Comparison of ENCODE assay signal across 8 cellular contexts in the genomic region with DNA sequence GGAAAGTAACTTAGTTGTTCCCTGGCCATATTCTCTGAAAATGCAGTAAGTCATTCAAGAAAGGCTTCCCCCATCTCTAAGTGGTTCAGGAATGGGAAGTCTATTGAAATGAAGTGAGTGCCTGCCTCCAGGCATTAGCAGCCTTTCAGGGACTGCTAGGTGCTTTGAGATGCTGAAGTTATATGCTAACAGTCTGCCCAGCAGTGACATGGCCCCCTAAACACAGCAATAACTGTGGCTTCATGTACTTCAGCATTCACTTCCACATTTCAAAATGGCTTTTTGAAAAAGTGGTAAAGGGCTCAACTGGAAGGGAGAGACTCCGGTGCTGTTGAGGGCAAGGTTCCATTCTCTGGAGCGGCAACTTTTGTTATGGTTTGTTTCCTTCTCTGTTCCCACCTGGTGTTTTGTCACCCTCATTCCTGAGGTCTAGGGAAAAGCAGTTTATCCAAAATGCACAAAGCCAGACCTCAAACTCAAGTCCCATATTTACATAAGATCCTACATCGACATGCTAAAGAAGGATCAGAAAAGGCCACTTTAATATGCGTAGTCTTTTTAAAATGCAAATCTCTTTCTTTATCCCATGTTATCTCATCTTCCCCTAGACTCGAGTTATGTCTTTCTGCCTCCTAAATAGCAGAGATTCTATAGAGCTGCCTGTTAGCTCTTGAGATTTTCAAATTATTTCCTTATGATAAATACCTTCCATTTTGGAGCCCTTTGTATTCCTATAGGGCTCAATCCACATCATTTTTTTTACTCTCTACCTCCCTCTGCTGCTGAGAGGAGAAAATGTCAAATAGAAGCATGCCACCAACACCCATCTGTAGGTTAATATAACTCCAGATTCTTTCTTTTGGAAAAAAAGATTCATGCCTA. TPM values are rescaled to one million over a fixed set of nuclear protein-coding genes. Genes with fewer than 3 reads are reported as not detected.
A peak's percentile ranks its signal among the peaks of the same experiment; 100 is the strongest.
DNase-seq lines count a peak whose midpoint lies in the region; ATAC-seq, FAIRE-seq and TF ChIP-seq lines count a peak whose summit lies in the region.

No MANE protein-coding gene starts in this region.

- no peaks in the 10 kb centered on the region for H3K27me3 ChIP-seq in endothelial cell of umbilical vein (ENCODE audit: control insufficient read depth in 2 of 2, insufficient read depth in 2 of 2, low read length in 2 of 2)

- peaks cover 3 to 8% (median 3%) of the 10 kb centered on the region in 3 donors for H3K4me1 Mint-ChIP-seq in naive B cell

- no peaks in the 10 kb centered on the region for H3K36me3 ChIP-seq in endothelial cell of umbilical vein (ENCODE audit: control insufficient read depth in 2 of 2, extremely low read depth in 1 of 2, insufficient read depth in 2 of 2, low read length in 2 of 2)

- H3K9me1 ChIP-seq in endothelial cell of umbilical vein (replicated peaks; ENCODE audit: control insufficient read depth, extremely low read depth, insufficient read depth, low read length), result no peaks in the 10 kb centered on the region

- DNase-seq in GF-D8 (lab: John Stamatoyannopoulos, UW) (peak; percentile 39), LNCaP clone FGC (ENCODE audit: low read depth) (no peak), endothelial cell of umbilical vein (ENCODE audit: low read depth, low spot score) (peak; percentile 68), naive B cell (peak; percentile 19)
- no peak for DNase-seq in activated T-cell treated with anti-CD3 and anti-CD28 coated beads, Interleukin-2, amount 50 U/mL, for 48 hours

- H3K27ac Mint-ChIP-seq in naive B cell, result peak overlapping the region in 2 of 6 donors; percentile 53 to 55

- peaks cover 1% of the 10 kb centered on the region for H3K4me1 ChIP-seq in endothelial cell of umbilical vein (ENCODE audit: control insufficient read depth, extremely low read depth, insufficient read depth, low read length)

- no TSS peak for BruUV-seq in endothelial cell of umbilical vein (replicated peaks; lab: Mats Ljungman, UMichigan)

- no peak overlapping the region for H3K4me3 Mint-ChIP-seq in naive B cell

- no peaks in the 10 kb centered on the region for H3K9me3 ChIP-seq in endothelial cell of umbilical vein (replicated peaks; ENCODE audit: control insufficient read depth, insufficient read depth, low read length)

- no peak overlapping the region for H3K27ac ChIP-seq in endothelial cell of umbilical vein (ENCODE audit: insufficient read depth, low read depth, low read length)

- H3K4me3 ChIP-seq in LNCaP clone FGC (ENCODE audit: low read depth, low read length) (no peak overlapping the region), endothelial cell of umbilical vein (replicated peaks in 1 of 3; ENCODE audit: insufficient read depth in 1 of 3, low read depth in 1 of 3, low read length in 3 of 3) (no peak overlapping the region)

- ATAC-seq in SK-N-SH treated with all-trans-retinoic acid at 6 μM for 48 hours (peak; percentile 86), naive B cell (ENCODE audit: low read depth in 2 of 2) (peak; percentile 41 to 70), HG03159 (IDR thresholded peaks at IDR 0.05; ENCODE audit: unreplicated experiment) (no peak)

- dilution Hi-C loops in endothelial cell of umbilical vein (cut with MboI; ENCODE audit: extremely low pct_ligation_motif_present, low sequenced_read_pairs), result no loop called here

- H3K4me2 ChIP-seq in endothelial cell of umbilical vein (ENCODE audit: insufficient read depth, low read length), result no peak overlapping the region

- no peak for TF ChIP-seq POLR2A in endothelial cell of umbilical vein (IDR thresholded peaks at IDR 0.05; ENCODE audit: low read depth, low read length)

- peak; percentile 92 for FAIRE-seq in A204.1 (lab: Jason Lieb, UNC)
- no peak for FAIRE-seq in endothelial cell of umbilical vein (lab: Jason Lieb, UNC)

- no peaks in the 10 kb centered on the region for H3K36me3 Mint-ChIP-seq in naive B cell

- CTCF ChIA-PET in endothelial cell of umbilical vein (lab: Charles Lee), result interaction anchor here (0.6 to 8.1 kb wide), 22 partner anchors 9 to 513 kb away, joined by 3 to 111 read pairs (median 4); no protein-coding TSS in a partner anchor

- H3K9me3 Mint-ChIP-seq in naive B cell, result no peaks in the 10 kb centered on the region

- H4K20me1 ChIP-seq in endothelial cell of umbilical vein (replicated peaks; ENCODE audit: control insufficient read depth, extremely low read depth, insufficient read depth, low read length), result no peaks in the 10 kb centered on the region

- no peaks in the 10 kb centered on the region for H3K79me2 ChIP-seq in endothelial cell of umbilical vein (ENCODE audit: control insufficient read depth, insufficient read depth, low read length)

- no peak overlapping the region for H3K9ac ChIP-seq in endothelial cell of umbilical vein (replicated peaks; ENCODE audit: extremely low read depth, insufficient read depth, low read length)

- POLR2A ChIA-PET in endothelial cell of umbilical vein (lab: Charles Lee), result no interaction called here

- TF ChIP-seq CTCF in LNCaP clone FGC (IDR thresholded peaks at IDR 0.05; ENCODE audit: control insufficient read depth, extremely low read depth, insufficient read depth), result peak; percentile 67
- peak; percentile 33 to 48 for TF ChIP-seq CTCF in endothelial cell of umbilical vein (IDR thresholded peaks at IDR 0.05; ENCODE audit: extremely low read depth in 1 of 2, insufficient read depth in 1 of 2, low read depth in 1 of 2, low read length in 2 of 2)

- H2AFZ ChIP-seq in endothelial cell of umbilical vein (ENCODE audit: low read depth, low read length), result no peak overlapping the region

- no peaks in the 10 kb centered on the region for H3K27me3 Mint-ChIP-seq in naive B cell

- intact Hi-C loops in endothelial cell of umbilical vein (cut with micrococcal nuclease), result loop anchor here (1.0 kb wide), 3 partner anchors 78 to 165 kb away; no protein-coding TSS in a partner anchor

TF ChIP-seq in SK-N-SH treated with all-trans-retinoic acid at 6 μM for 48 hours, 23 proteins besides CTCF, POLR2A, EP300 and RAD21:
- TF ChIP-seq, protein P1, sequence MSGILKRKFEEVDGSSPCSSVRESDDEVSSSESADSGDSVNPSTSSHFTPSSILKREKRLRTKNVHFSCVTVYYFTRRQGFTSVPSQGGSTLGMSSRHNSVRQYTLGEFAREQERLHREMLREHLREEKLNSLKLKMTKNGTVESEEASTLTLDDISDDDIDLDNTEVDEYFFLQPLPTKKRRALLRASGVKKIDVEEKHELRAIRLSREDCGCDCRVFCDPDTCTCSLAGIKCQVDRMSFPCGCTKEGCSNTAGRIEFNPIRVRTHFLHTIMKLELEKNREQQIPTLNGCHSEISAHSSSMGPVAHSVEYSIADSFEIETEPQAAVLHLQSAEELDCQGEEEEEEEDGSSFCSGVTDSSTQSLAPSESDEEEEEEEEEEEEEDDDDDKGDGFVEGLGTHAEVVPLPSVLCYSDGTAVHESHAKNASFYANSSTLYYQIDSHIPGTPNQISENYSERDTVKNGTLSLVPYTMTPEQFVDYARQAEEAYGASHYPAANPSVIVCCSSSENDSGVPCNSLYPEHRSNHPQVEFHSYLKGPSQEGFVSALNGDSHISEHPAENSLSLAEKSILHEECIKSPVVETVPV (CRISPR knock-in tag; IDR thresholded peaks at IDR 0.05), result no peak
- TF ChIP-seq CSDC2 (CRISPR knock-in tag; IDR thresholded peaks at IDR 0.05), result no peak
- TF ChIP-seq BACH2 (CRISPR knock-in tag; IDR thresholded peaks at IDR 0.05; ENCODE audit: borderline replicate concordance), result no peak

TF ChIP-seq in endothelial cell of umbilical vein, 7 proteins besides CTCF, POLR2A, EP300 and RAD21:
- no peak for TF ChIP-seq POLR2AphosphoS5 (IDR thresholded peaks at IDR 0.05; ENCODE audit: insufficient read depth, low read depth, low read length)
- TF ChIP-seq MYC (IDR thresholded peaks at IDR 0.05; ENCODE audit: low read depth, low read length), result no peak
- TF ChIP-seq JUN (IDR thresholded peaks at IDR 0.05; ENCODE audit: borderline replicate concordance, insufficient read depth, insufficient read length, low read depth), result no peak
- TF ChIP-seq, protein P2, sequence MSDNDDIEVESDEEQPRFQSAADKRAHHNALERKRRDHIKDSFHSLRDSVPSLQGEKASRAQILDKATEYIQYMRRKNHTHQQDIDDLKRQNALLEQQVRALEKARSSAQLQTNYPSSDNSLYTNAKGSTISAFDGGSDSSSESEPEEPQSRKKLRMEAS (IDR thresholded peaks at IDR 0.05; ENCODE audit: insufficient read depth, insufficient read length), result no peak
- TF ChIP-seq EZH2 (IDR thresholded peaks at IDR 0.05; ENCODE audit: borderline replicate concordance, low read depth, low read length, severe bottlenecking), result no peak
- TF ChIP-seq GATA2 (IDR thresholded peaks at IDR 0.05; ENCODE audit: insufficient read depth, insufficient read length, low read depth, low read length), result no peak
- TF ChIP-seq FOS (IDR thresholded peaks at IDR 0.05; ENCODE audit: borderline replicate concordance, insufficient read depth, low read length), result no peak

RNA-seq across cellular contexts. Expression of a gene that starts 34.2 kb away (rescaled TPM):
- total RNA-seq in endothelial cell of umbilical vein, result 40.6 and 51.5 TPM in 2 replicates
- polyA plus RNA-seq in endothelial cell of umbilical vein (30.7 and 33.6 TPM in 2 replicates), naive B cell (ENCODE audit: low read depth in 6 of 6) (1 to 10 TPM; 1.3 to 4.8 (median 2.6) TPM)
- polyA plus RNA-seq in endothelial cell of umbilical vein (2011; cell fraction: cytosol; rRNA removed), result 32.7 and 35.8 TPM in 2 replicates
- polyA plus RNA-seq in endothelial cell of umbilical vein (2011; cell fraction: nucleus; rRNA removed), result 35.7 and 39.2 TPM in 2 replicates
- polyA plus RNA-seq in endothelial cell of umbilical vein (2012), result 23.4 and 35.1 TPM in 2 replicates
- 68.3 and 69.0 TPM in 2 replicates for polyA minus RNA-seq in endothelial cell of umbilical vein
- 2.2 TPM for polyA minus RNA-seq in endothelial cell of umbilical vein (2011; cell fraction: cytosol; rRNA and poly(A)+ RNA removed)
- polyA minus RNA-seq in endothelial cell of umbilical vein (2011; cell fraction: nucleus; rRNA and poly(A)+ RNA removed), result 52.4 and 74.1 TPM in 2 replicates

Comparison
In these comparisons a context has a peak if more than half of its experiments do, and no peak if none do; other contexts are left out.
1. DNase-seq: peak in GF-D8 (single experiment), endothelial cell of umbilical vein (single experiment) and naive B cell (single experiment); none in LNCaP clone FGC (single experiment) and activated T-cell treated with anti-CD3 and anti-CD28 coated beads, Interleukin-2, amount 50 U/mL, for 48 hours (0 of 2).